Comparison of ENCODE assay signal across 10 cellular contexts in the genomic region with DNA sequence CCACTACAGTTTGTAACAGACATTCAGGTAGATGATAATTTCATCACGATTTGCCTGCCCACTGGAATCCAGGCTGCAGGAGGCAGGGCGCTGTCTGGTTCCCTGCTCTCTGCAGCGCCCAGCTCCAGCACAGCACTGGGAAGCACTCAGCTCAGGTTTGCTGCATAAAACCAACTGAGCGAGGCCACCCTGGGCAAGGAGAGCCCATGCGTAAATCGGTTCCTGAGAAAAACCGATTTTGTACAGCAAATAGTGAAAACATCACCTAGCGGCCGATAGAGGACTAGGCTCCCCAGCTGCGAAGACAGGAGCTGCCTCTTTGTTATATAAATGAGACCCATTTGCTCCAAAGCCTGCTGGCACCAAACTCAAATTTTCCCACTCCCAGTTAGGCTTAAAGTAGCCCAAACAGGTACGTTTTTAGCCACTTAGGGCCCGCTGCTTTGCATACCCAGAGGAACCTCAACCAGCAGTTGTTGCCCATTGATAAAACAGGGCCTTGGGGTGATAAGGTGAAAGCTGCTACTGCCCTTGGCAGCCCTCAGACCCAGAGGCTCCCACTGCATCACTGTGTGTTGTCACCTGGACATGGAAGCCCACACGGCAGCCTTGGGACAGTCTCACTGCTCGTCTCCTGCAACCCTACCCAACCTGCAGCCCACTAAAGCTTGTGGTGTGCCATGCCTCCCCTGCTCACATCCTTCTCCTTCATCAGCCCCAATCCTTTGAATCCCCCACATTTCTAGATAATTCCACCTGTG. TPM values are rescaled to one million over a fixed set of nuclear protein-coding genes. Genes with fewer than 3 reads are reported as not detected.
DNase-seq lines count a peak whose midpoint lies in the region; ATAC-seq, FAIRE-seq and TF ChIP-seq lines count a peak whose summit lies in the region.
"Had no signal": no experiment of that assay in that cellular context is flagged by ENCODE, and none has a peak within 500 bp of the region (broad histone marks: within the 10 kb centered on the region; RNA-seq: fewer than 3 reads in every experiment).

No MANE protein-coding gene starts in this region.

- H3K36me3 Mint-ChIP-seq in astrocyte (ENCODE audit: low read depth, unreplicated experiment) = no peaks in the 10 kb centered on the region
- no peaks in the 10 kb centered on the region for H3K36me3 Mint-ChIP-seq in HFFc6 (ENCODE audit: low read depth)
- H3K36me3 Mint-ChIP-seq: immature natural killer cell had no signal

- H3K4me3 Mint-ChIP-seq in astrocyte (ENCODE audit: unreplicated experiment) (no peak overlapping the region), HFFc6 (no peak overlapping the region)
- H3K4me3 Mint-ChIP-seq: immature natural killer cell had no signal

- TF ChIP-seq CTCF in AG04449 (IDR thresholded peaks at IDR 0.05; ENCODE audit: insufficient read depth, low read length, missing control alignments) = peak; percentile 35
- peak; percentile 35 for TF ChIP-seq CTCF in astrocyte (IDR thresholded peaks at IDR 0.05; ENCODE audit: insufficient read depth, low read depth, low read length)
- no peak for TF ChIP-seq CTCF in lower lobe of right lung (IDR thresholded peaks at IDR 0.05)
- no peak for TF ChIP-seq CTCF in HFFc6 (IDR thresholded peaks at IDR 0.05)

- no peak overlapping the region for H2AFZ ChIP-seq in astrocyte (ENCODE audit: low read depth, low read length)

- CTCF ChIA-PET in AG04449 (lab: Yijun Ruan, JAX) = interaction anchor here (0.8 to 5.3 kb wide), 42 partner anchors 8 to 1415 kb away, joined by 3 to 74 read pairs (median 5); a partner anchor contains a TSS

- POLR2A ChIA-PET in AG04449 (lab: Yijun Ruan, JAX) = no interaction called here

- no peak for DNase-seq in AG04449 (ENCODE audit: low read depth, low spot score)
- peak; percentile 17 for DNase-seq in HCEC 1CT
- DNase-seq in astrocyte (ENCODE audit: low read depth) = no peak
- DNase-seq in lower lobe of right lung = peak; percentile 19
- no peak for DNase-seq in effector CD8-positive, alpha-beta T cell (lab: John Stamatoyannopoulos, UW)
- no peak for DNase-seq in GDM1 (lab: John Stamatoyannopoulos, UW)
- no peak for DNase-seq in HFFc6
- DNase-seq: immature natural killer cell; stimulated activated CD4-positive, alpha-beta T cell treated with anti-CD3 and anti-CD28 coated beads, Interleukin-15, amount 100 ng/mL, for 24 hours had no signal

- H3K4me3 ChIP-seq in AG04449 (ENCODE audit: low read depth, low read length) = no peak overlapping the region
- no peak overlapping the region for H3K4me3 ChIP-seq in astrocyte (ENCODE audit: insufficient read depth, low read depth, low read length)
- no peak overlapping the region for H3K4me3 ChIP-seq in lower lobe of right lung

- H3K9ac ChIP-seq in astrocyte (ENCODE audit: low read length) = no peak overlapping the region

- H3K9me3 Mint-ChIP-seq in astrocyte (ENCODE audit: unreplicated experiment) = peaks cover 4% of the 10 kb centered on the region
- no peaks in the 10 kb centered on the region for H3K9me3 Mint-ChIP-seq in HFFc6
- H3K9me3 Mint-ChIP-seq: immature natural killer cell had no signal

- H3K36me3 ChIP-seq in astrocyte (ENCODE audit: insufficient read depth, low read length) (no peaks in the 10 kb centered on the region), lower lobe of right lung (no peaks in the 10 kb centered on the region)

- no peak for FAIRE-seq in astrocyte (lab: Jason Lieb, UNC)

- H3K4me2 ChIP-seq in astrocyte (ENCODE audit: low read length) = no peak overlapping the region

- intact Hi-C loops in lower lobe of right lung (cut with DNase I) = no loop called here

- no peak overlapping the region for H3K27ac Mint-ChIP-seq in astrocyte (ENCODE audit: unreplicated experiment)
- no peak overlapping the region for H3K27ac Mint-ChIP-seq in HFFc6
- H3K27ac Mint-ChIP-seq: immature natural killer cell had no signal

- no peaks in the 10 kb centered on the region for H4K20me1 ChIP-seq in astrocyte (ENCODE audit: insufficient read depth, low read length)

- H3K9me3 ChIP-seq in astrocyte (ENCODE audit: insufficient read depth, low read depth, low read length) = no peaks in the 10 kb centered on the region
- no peaks in the 10 kb centered on the region for H3K9me3 ChIP-seq in lower lobe of right lung

- H3K27me3 ChIP-seq in astrocyte (ENCODE audit: insufficient read depth, low read length) (peaks cover 2% of the 10 kb centered on the region), lower lobe of right lung (ENCODE audit: low read depth) (no peaks in the 10 kb centered on the region)

- H3K27ac ChIP-seq in astrocyte (ENCODE audit: low read depth, low read length) = no peak overlapping the region
- no peak overlapping the region for H3K27ac ChIP-seq in lower lobe of right lung

- H3K4me1 ChIP-seq in astrocyte (ENCODE audit: insufficient read depth, low read length) = no peaks in the 10 kb centered on the region
- H3K4me1 ChIP-seq in lower lobe of right lung = peaks cover 14% of the 10 kb centered on the region

- no peaks in the 10 kb centered on the region for H3K79me2 ChIP-seq in astrocyte (ENCODE audit: insufficient read depth, low read length)

- ATAC-seq in lower lobe of right lung = no peak
- no peak for ATAC-seq in GM21515 (IDR thresholded peaks at IDR 0.05; ENCODE audit: unreplicated experiment)

- H3K27me3 Mint-ChIP-seq in astrocyte (ENCODE audit: low read depth, unreplicated experiment) (peaks cover 33% of the 10 kb centered on the region), HFFc6 (ENCODE audit: insufficient read depth) (peaks cover 25% of the 10 kb centered on the region)

- H3K4me1 Mint-ChIP-seq in astrocyte (ENCODE audit: low read depth, unreplicated experiment) = no peaks in the 10 kb centered on the region
- 0 out of 2 replicates have a peak, but pooled peaks cover 7% of the 10 kb centered on the region for H3K4me1 Mint-ChIP-seq in HFFc6 (ENCODE audit: low read depth)
- H3K4me1 Mint-ChIP-seq: immature natural killer cell had no signal

RNA-seq across cellular contexts. Expression of a gene that starts 47.5 kb away (rescaled TPM):
- not detected in 2 replicates for total RNA-seq in astrocyte
- 2.8 TPM for total RNA-seq in lower lobe of right lung
- total RNA-seq in HFFc6 (2021; fragmentation: NEBNext Ultra II Directional; extraction: Animal tissue kit (Norgen Biotek cat#: 25700)) = under 1 TPM in 1 of 6 experiments, not detected in 5; 0.05 TPM

RNA-seq across cellular contexts. Expression of a gene that starts 49.0 kb away (rescaled TPM):
- total RNA-seq in astrocyte (27.8 and 31.6 TPM in 2 replicates), lower lobe of right lung (36.2 TPM)
- 10 to 100 TPM; 41.6 to 54.8 (median 44.7) TPM for total RNA-seq in HFFc6 (2021; fragmentation: NEBNext Ultra II Directional; extraction: Animal tissue kit (Norgen Biotek cat#: 25700))

Comparison
In these comparisons a context has a peak if more than half of its experiments do, and no peak if none do; other contexts are left out.
1. DNase-seq: peak in HCEC 1CT (single experiment) and lower lobe of right lung (single experiment); none in AG04449 (single experiment), astrocyte (single experiment), effector CD8-positive, alpha-beta T cell (single experiment), GDM1 (single experiment) and HFFc6 (single experiment).
2. CTCF ChIP-seq: peak in AG04449 (single experiment) and astrocyte (single experiment); none in lower lobe of right lung (single experiment) and HFFc6 (single experiment).